Comparison of ENCODE assay signal across 8 cellular contexts in genomic region chr5:127229185-127229889, GRCh38.
DNase-seq lines count a peak whose midpoint lies in the region; ATAC-seq and TF ChIP-seq lines count a peak whose summit lies in the region.

No MANE protein-coding gene starts in this region.

- no peaks in the 10 kb centered on the region for H3K36me3 ChIP-seq in kidney epithelial cell (ENCODE audit: control insufficient read depth, insufficient read depth, low read length)

- ATAC-seq in GM21360 (IDR thresholded peaks at IDR 0.05; ENCODE audit: unreplicated experiment), result peak; percentile 76

- peak; percentile 91 for DNase-seq in DMS53 (lab: John Stamatoyannopoulos, UW)
- peak; percentile 48 for DNase-seq in HuH-7.5 (ENCODE audit: low spot score)
- DNase-seq in activated CD4-positive, CD25-positive, alpha-beta regulatory T cell (lab: John Stamatoyannopoulos, UW), result peak; percentile 8 to 47 (median 32)
- DNase-seq in caudate nucleus (lab: John Stamatoyannopoulos, UW), result peak in 46 of 61 donors; percentile 4 to 76 (median 40)
- DNase-seq in kidney epithelial cell (ENCODE audit: low read depth), result no peak
- DNase-seq in stimulated activated CD4-positive, alpha-beta T cell treated with anti-CD3 and anti-CD28 coated beads, Interleukin-1b, Interleukin-23, amount 100 ng/mL, for 24 hours (ENCODE audit: low read depth in 4 of 4, low spot score in 1 of 4), result peak; percentile 3 to 24 (median 16)
- DNase-seq in NCI-H187 (lab: John Stamatoyannopoulos, UW), result no peak

- peak overlapping the region; percentile 38 for H3K27ac ChIP-seq in caudate nucleus (ENCODE audit: low read depth, low read length)

- H3K4me3 ChIP-seq in kidney epithelial cell (ENCODE audit: low read depth, low read length), result peak overlapping the region; percentile 54

- TF ChIP-seq CTCF in kidney epithelial cell (IDR thresholded peaks at IDR 0.05; ENCODE audit: insufficient read depth, low read length, poor library complexity, severe bottlenecking), result peak; percentile 16

- H3K27me3 ChIP-seq in kidney epithelial cell (ENCODE audit: control insufficient read depth, insufficient read depth, low read length), result no peaks in the 10 kb centered on the region

Comparison
In these comparisons a context has a peak if more than half of its experiments do, and no peak if none do; other contexts are left out.
1. DNase-seq: peak in DMS53 (single experiment), HuH-7.5 (single experiment), activated CD4-positive, CD25-positive, alpha-beta regulatory T cell (4 of 4), caudate nucleus (46 of 61) and stimulated activated CD4-positive, alpha-beta T cell treated with anti-CD3 and anti-CD28 coated beads, Interleukin-1b, Interleukin-23, amount 100 ng/mL, for 24 hours (4 of 4); none in kidney epithelial cell (single experiment) and NCI-H187 (0 of 2).